Comparison of ENCODE assay signal across 8 cellular contexts in the genomic region with DNA sequence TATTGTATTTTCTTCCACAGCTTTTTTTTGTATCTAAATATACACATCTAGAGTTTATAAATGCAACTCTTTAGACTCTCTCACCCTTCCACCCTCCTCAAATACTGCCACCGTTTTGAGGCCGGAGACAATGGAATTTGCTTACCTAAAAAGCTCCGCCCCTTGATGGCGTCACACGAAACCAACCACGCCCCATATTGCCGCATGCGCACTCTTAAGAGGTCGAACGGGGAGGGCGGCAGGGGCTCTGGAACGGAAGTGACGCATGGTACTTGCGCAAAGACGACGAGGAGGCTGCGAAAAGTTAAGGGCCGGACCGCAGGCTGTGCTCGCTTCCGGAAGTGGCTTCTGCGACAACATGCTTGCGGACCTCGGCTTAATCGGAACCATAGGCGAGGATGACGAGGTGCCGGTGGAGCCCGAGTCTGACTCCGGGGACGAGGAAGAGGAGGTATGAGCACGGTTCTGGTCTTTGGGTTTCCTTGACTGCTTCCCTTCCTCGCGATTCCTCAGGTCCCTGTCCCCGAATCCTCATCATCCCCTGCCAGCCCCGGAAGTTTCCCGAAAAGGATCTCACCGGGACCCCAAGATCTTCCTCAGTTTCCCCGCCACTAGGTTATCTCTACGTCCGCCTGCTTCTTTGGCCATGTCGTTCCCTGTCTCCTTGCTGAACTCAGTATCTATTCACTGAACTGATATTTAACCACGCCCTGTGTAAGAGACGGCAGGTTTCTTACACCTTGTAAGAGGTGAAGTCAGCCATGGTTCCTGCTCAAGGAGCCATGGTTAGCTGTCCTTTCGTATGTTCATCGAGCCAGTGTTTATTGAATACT. TPM values are rescaled to one million over a fixed set of nuclear protein-coding genes. Genes with fewer than 3 reads are reported as not detected.
DNase-seq lines count a peak whose midpoint lies in the region; ATAC-seq, FAIRE-seq and TF ChIP-seq lines count a peak whose summit lies in the region.

A gene with protein sequence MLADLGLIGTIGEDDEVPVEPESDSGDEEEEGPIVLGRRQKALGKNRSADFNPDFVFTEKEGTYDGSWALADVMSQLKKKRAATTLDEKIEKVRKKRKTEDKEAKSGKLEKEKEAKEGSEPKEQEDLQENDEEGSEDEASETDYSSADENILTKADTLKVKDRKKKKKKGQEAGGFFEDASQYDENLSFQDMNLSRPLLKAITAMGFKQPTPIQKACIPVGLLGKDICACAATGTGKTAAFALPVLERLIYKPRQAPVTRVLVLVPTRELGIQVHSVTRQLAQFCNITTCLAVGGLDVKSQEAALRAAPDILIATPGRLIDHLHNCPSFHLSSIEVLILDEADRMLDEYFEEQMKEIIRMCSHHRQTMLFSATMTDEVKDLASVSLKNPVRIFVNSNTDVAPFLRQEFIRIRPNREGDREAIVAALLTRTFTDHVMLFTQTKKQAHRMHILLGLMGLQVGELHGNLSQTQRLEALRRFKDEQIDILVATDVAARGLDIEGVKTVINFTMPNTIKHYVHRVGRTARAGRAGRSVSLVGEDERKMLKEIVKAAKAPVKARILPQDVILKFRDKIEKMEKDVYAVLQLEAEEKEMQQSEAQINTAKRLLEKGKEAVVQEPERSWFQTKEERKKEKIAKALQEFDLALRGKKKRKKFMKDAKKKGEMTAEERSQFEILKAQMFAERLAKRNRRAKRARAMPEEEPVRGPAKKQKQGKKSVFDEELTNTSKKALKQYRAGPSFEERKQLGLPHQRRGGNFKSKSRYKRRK (plus strand): TSS at position 326 of the 833 bp plus-strand sequence. CDS start 33 bp downstream, at position 359.

- in situ Hi-C loops in IMR-90 (cut with MboI; ENCODE audit: low sequenced_read_pairs): loop anchor here (5.0 kb wide), 1 partner anchor 87 kb away; no protein-coding TSS in a partner anchor

- H2AK5ac ChIP-seq in IMR-90 (ENCODE audit: low read depth, low read length): peak within 1 kb of the TSS; percentile 94

- no peaks in the 10 kb centered on the region for H3K9me3 ChIP-seq in IMR-90 (ENCODE audit: control insufficient read depth, insufficient read depth, low read length)

- POLR2A ChIA-PET in IMR-90 (lab: Charles Lee; ENCODE audit: unreplicated experiment): no interaction called here

- ATAC-seq in GM21526 (IDR thresholded peaks at IDR 0.05; ENCODE audit: low FRiP score, unreplicated experiment): peak; percentile 87
- ATAC-seq in IMR-90 (ENCODE audit: low read depth): peak; percentile 90

- no peaks in the 10 kb centered on the region for H4K20me1 ChIP-seq in IMR-90 (ENCODE audit: insufficient read depth, low read length)

- peak within 1 kb of the TSS; percentile 84 for H3K56ac ChIP-seq in IMR-90 (ENCODE audit: extremely low read depth, insufficient read depth, low read length)

- TF ChIP-seq POLR2A in IMR-90 (IDR thresholded peaks at IDR 0.05; ENCODE audit: low read depth, low read length): peak; percentile 86

- H4K91ac ChIP-seq in IMR-90 (ENCODE audit: insufficient read depth, low read depth, low read length): peak within 1 kb of the TSS; percentile 82

- peak within 1 kb of the TSS; percentile 93 for H3K4ac ChIP-seq in IMR-90 (ENCODE audit: low read depth, low read length)

- H4K8ac ChIP-seq in IMR-90 (ENCODE audit: low read depth in 2 of 2, low read length in 2 of 2): peak within 1 kb of the TSS; percentile 72 to 98

- H3K27ac ChIP-seq in IMR-90 (ENCODE audit: insufficient read depth, low read length): peak within 1 kb of the TSS; percentile 85

- H3K4me1 ChIP-seq in IMR-90 (ENCODE audit: control insufficient read depth, insufficient read depth, low read length): peaks cover 4% of the 10 kb centered on the region; the same call in 1 of the 2 replicates

- dilution Hi-C loops in IMR-90 (cut with HindIII; ENCODE audit: low sequenced_read_pairs, unreplicated experiment): no loop called here

- H3K23ac ChIP-seq in IMR-90 (ENCODE audit: low read depth, low read length): peak within 1 kb of the TSS; percentile 90

- H2BK5ac ChIP-seq in IMR-90 (ENCODE audit: low read depth, low read length, poor library complexity, severe bottlenecking): peak within 1 kb of the TSS; percentile 85

- H3K9ac ChIP-seq in IMR-90 (ENCODE audit: low read depth, low read length): peak within 1 kb of the TSS; percentile 91

- 1% methylated on average over 16 of the region's 46 CpGs; no CpG with 5 or more reads in 1 of the 2 experiments for WGBS in IMR-90 (ENCODE audit: extremely low coverage in 2 of 2, insufficient read length in 1 of 2), 2 experiments

- peak within 1 kb of the TSS; percentile 97 for H3K14ac ChIP-seq in IMR-90 (replicated peaks; ENCODE audit: low read depth, low read length)

- H2BK120ac ChIP-seq in IMR-90 (ENCODE audit: low read depth, low read length): peak within 1 kb of the TSS; percentile 71

- peak within 1 kb of the TSS; percentile 88 for H4K5ac ChIP-seq in IMR-90 (ENCODE audit: low read depth, low read length)

- no peak for TF ChIP-seq RAD21 in IMR-90 (IDR thresholded peaks at IDR 0.05; ENCODE audit: low read length)

- H3K79me1 ChIP-seq in IMR-90 (ENCODE audit: low read depth in 1 of 2, low read length in 2 of 2): peaks cover 8 to 28% of the 10 kb centered on the region in 2 experiments; a peak in 3 of 4 replicates

- H2AK9ac ChIP-seq in IMR-90 (replicated peaks; ENCODE audit: low read depth, low read length, poor library complexity): peak within 1 kb of the TSS; percentile 95

- H3K36me3 ChIP-seq in IMR-90 (ENCODE audit: control insufficient read depth, insufficient read depth, low read length): peaks cover 19% of the 10 kb centered on the region

- H3K4me3 ChIP-seq in IMR-90 (ENCODE audit: insufficient read depth, low read depth, low read length): peak within 1 kb of the TSS; percentile 76

- no peak for FAIRE-seq in D721Med (lab: Jason Lieb, UNC)

- intact Hi-C loops in IMR-90 (cut with micrococcal nuclease): loop anchor here (5.0 kb wide), 1 partner anchor 577 kb away; no protein-coding TSS in a partner anchor

- CTCF ChIA-PET in IMR-90 (lab: Yijun Ruan, JAX): interaction anchor here (0.5 to 1.1 kb wide), 2 partner anchors 22 to 87 kb away, joined by 3 to 4 read pairs; no protein-coding TSS in a partner anchor

- TF ChIP-seq CTCF in D721Med (IDR thresholded peaks at IDR 0.05; ENCODE audit: insufficient read depth, missing control alignments): no peak
- no peak for TF ChIP-seq CTCF in IMR-90 (conservative IDR thresholded peaks at IDR 0.05; ENCODE audit: low read depth, low read length)

- peak within 1 kb of the TSS; percentile 1; the same call in 1 of the 3 replicates for H2BK15ac ChIP-seq in IMR-90 (ENCODE audit: low read depth, low read length)

- H3K4me2 ChIP-seq in IMR-90 (ENCODE audit: low read depth, low read length): peak within 1 kb of the TSS; percentile 91

- peak within 1 kb of the TSS; percentile 72 for H3K18ac ChIP-seq in IMR-90 (ENCODE audit: low read depth, low read length)

- no peaks in the 10 kb centered on the region for H3K27me3 ChIP-seq in IMR-90 (ENCODE audit: control insufficient read depth, insufficient read depth, low read length)

- TSS peak; percentile 61 for BruUV-seq in IMR-90 (replicated peaks; lab: Mats Ljungman, UMichigan)

- DNase-seq in D721Med (ENCODE audit: insufficient read length, low spot score): peak; percentile 55
- peak; percentile 99 for DNase-seq in IMR-90
- DNase-seq in OCI-M1 (lab: John Stamatoyannopoulos, UW): peak; percentile 99
- peak; percentile 95 for DNase-seq in activated T-cell treated with anti-CD3 and anti-CD28 coated beads for 24 hours (ENCODE audit: low read depth)
- DNase-seq in epidermal melanocyte (ENCODE audit: insufficient read length, low spot score): peak; percentile 85
- peak; percentile 98 for DNase-seq in middle frontal gyrus (ENCODE audit: extremely low spot score, low spot score)
- DNase-seq in stimulated activated CD8-positive, alpha-beta memory T cell treated with anti-CD3 and anti-CD28 coated beads, Interleukin-2, amount 100 ng/mL, for 48 hours (ENCODE audit: low read depth in 2 of 2): peak; percentile 90 to 95

- H2BK20ac ChIP-seq in IMR-90 (ENCODE audit: low read depth, low read length): no peak within 1 kb of the TSS

- no peaks in the 10 kb centered on the region for H3K9me1 ChIP-seq in IMR-90 (ENCODE audit: insufficient read depth, low read length)

- peak within 1 kb of the TSS; percentile 97 for H2AFZ ChIP-seq in IMR-90 (replicated peaks; ENCODE audit: low read length, poor library complexity)

TF ChIP-seq in IMR-90, 13 proteins besides CTCF, POLR2A, EP300 and RAD21 (continues in another document):
- TF ChIP-seq BHLHE40 (IDR thresholded peaks at IDR 0.05; ENCODE audit: low read depth, low read length) (0 out of 2 replicates have a peak, but pooled peaks have one; percentile 14), MXI1 (IDR thresholded peaks at IDR 0.05; ENCODE audit: borderline replicate concordance, low read depth, low read length) (peak; percentile 93; the same call in 1 of the 2 replicates), SMC3 (IDR thresholded peaks at IDR 0.05; ENCODE audit: low read depth, low read length) (no peak), MAFK (IDR thresholded peaks at IDR 0.05; ENCODE audit: low read depth, low read length) (peak; percentile 45), USF2 (IDR thresholded peaks at IDR 0.05; ENCODE audit: low read depth, low read length) (no peak), ELK1 (IDR thresholded peaks at IDR 0.05; ENCODE audit: borderline replicate concordance, low read depth, low read length) (no peak), CHD1 (IDR thresholded peaks at IDR 0.05; ENCODE audit: low read depth, low read length) (no peak), FOS (IDR thresholded peaks at IDR 0.05; ENCODE audit: low read depth, low read length) (peak; percentile 30; the same call in 1 of the 2 replicates), RCOR1 (IDR thresholded peaks at IDR 0.05; ENCODE audit: insufficient replicate concordance, low read length) (no peak)

RNA-seq across cellular contexts. Expression of the gene that starts here (rescaled TPM):
- 28.3 and 33.2 TPM in 2 replicates for total RNA-seq in IMR-90 (2012; rRNA removed)
- 36.7 and 44.5 TPM in 2 replicates for polyA plus RNA-seq in IMR-90 (2012; rRNA removed)
- 30.9 and 31.3 TPM in 2 replicates for polyA plus RNA-seq in IMR-90 (2012; cell fraction: cytosol; rRNA removed)
- polyA plus RNA-seq in IMR-90 (2012; cell fraction: nucleus; rRNA removed; ENCODE audit: low replicate concordance): 35.8 and 39.4 TPM in 2 replicates

Comparison
In these comparisons a context has a peak if more than half of its experiments do, and no peak if none do; other contexts are left out.
1. Peak in every context shown above with its lines: DNase-seq, ATAC-seq, H3K4me3 ChIP-seq and H3K27ac ChIP-seq.